ENCODE assay signal across 1 cellular context in genomic region chr6:26597389-26597766, GRCh38.
TF ChIP-seq lines count a peak whose summit lies in the region.

No MANE protein-coding gene starts in this region.

TF ChIP-seq in GM12878, 131 proteins besides CTCF, POLR2A, EP300 and RAD21 (continued from another document):
- no peak for TF ChIP-seq BCLAF1 (IDR thresholded peaks at IDR 0.05)
- TF ChIP-seq BHLHE40 (IDR thresholded peaks at IDR 0.05; ENCODE audit: borderline replicate concordance in 1 of 2, low read depth in 2 of 2, low read length in 1 of 2): no peak
- TF ChIP-seq ZNF274 (IDR thresholded peaks at IDR 0.05; ENCODE audit: insufficient read depth, insufficient read length): no peak
- no peak for TF ChIP-seq USF2 (IDR thresholded peaks at IDR 0.05; ENCODE audit: borderline replicate concordance, low read depth, low read length)
- no peak for TF ChIP-seq RB1 (IDR thresholded peaks at IDR 0.05; ENCODE audit: borderline replicate concordance)
- no peak for TF ChIP-seq NFIC (IDR thresholded peaks at IDR 0.05; ENCODE audit: low read depth, low read length)
- TF ChIP-seq SMAD1 (IDR thresholded peaks at IDR 0.05; ENCODE audit: low read depth, partially characterized antibody): no peak
- no peak for TF ChIP-seq RELB (IDR thresholded peaks at IDR 0.05; ENCODE audit: low read depth)
- no peak for TF ChIP-seq KAT2A (conservative IDR thresholded peaks at IDR 0.05; ENCODE audit: control insufficient read depth, low read depth, low read length)
- TF ChIP-seq CHD2 (IDR thresholded peaks at IDR 0.05; ENCODE audit: borderline replicate concordance, low read depth, low read length): no peak
